In genomic region chrX:39174761-39175417, GRCh38 we compare ENCODE assay signal across 10 cellular contexts.
DNase-seq lines count a peak whose midpoint lies in the region; ATAC-seq, FAIRE-seq and TF ChIP-seq lines count a peak whose summit lies in the region.
"Had no signal": no experiment of that assay in that cellular context is flagged by ENCODE, and none has a peak within 500 bp of the region (broad histone marks: within the 10 kb centered on the region; RNA-seq: fewer than 3 reads in every experiment).

No MANE protein-coding gene starts in this region.

- no peak overlapping the region for H3K4me3 ChIP-seq in KMS-11 (IDR thresholded peaks at IDR 0.05; ENCODE audit: insufficient read depth, low read depth, low read length)
- H3K4me3 ChIP-seq: psoas muscle had no signal

- H3K4me2 ChIP-seq in KMS-11, result peak overlapping the region; percentile 90

- H4K20me1 ChIP-seq in KMS-11 (ENCODE audit: insufficient read depth), result no peaks in the 10 kb centered on the region

- peak in 31 of 34 experiments; percentile 19 to 68 (median 41) for DNase-seq in T-cell
- DNase-seq in stimulated activated CD4-positive, alpha-beta T cell treated with anti-CD3 and anti-CD28 coated beads, Interleukin-2, amount 100 ng/mL, for 24 hours, result peak; percentile 32 to 43
- DNase-seq in SKM-1 treated with dmso at 0.1 percent for 144 hours (lab: John Stamatoyannopoulos, UW; ENCODE audit: unreplicated experiment), result no peak
- DNase-seq: psoas muscle had no signal

- no peaks in the 10 kb centered on the region for H3K9me3 Mint-ChIP-seq in T-cell

- peak overlapping the region; percentile 79 for H2AFZ ChIP-seq in KMS-11 (ENCODE audit: low read depth)

- peak overlapping the region; percentile 89 for H3K27ac ChIP-seq in KMS-11
- H3K27ac ChIP-seq: psoas muscle had no signal

- H3K36me3 Mint-ChIP-seq in T-cell, result no peaks in the 10 kb centered on the region

- H3K36me3 ChIP-seq in KMS-11 (ENCODE audit: insufficient read depth), result no peaks in the 10 kb centered on the region

- H3K79me2 ChIP-seq in KMS-11 (ENCODE audit: insufficient read depth, low read depth), result no peaks in the 10 kb centered on the region

- TF ChIP-seq CTCF in KMS-11 (conservative IDR thresholded peaks at IDR 0.05; ENCODE audit: low read depth, low read length), result no peak

- peaks cover 20 to 32% (median 27%) of the 10 kb centered on the region in 3 donors for H3K4me1 Mint-ChIP-seq in T-cell

- H3K9ac ChIP-seq in KMS-11, result peak overlapping the region; percentile 71

- peak; percentile 93 for FAIRE-seq in colon (lab: Jason Lieb, UNC)
- FAIRE-seq: HTR-8/SVneo had no signal

- H3K27ac Mint-ChIP-seq in T-cell, result peak overlapping the region; percentile 89

- POLR2A ChIA-PET in T-cell (lab: Charles Lee), result no interaction called here

- no peaks in the 10 kb centered on the region for H3K27me3 Mint-ChIP-seq in T-cell

- peak; percentile 75 to 91 (median 80) for ATAC-seq in T-cell (replicated peaks in 1 of 4)
- ATAC-seq in GM19397 (IDR thresholded peaks at IDR 0.05; ENCODE audit: unreplicated experiment), result no peak
- no peak for ATAC-seq in GM19395 (IDR thresholded peaks at IDR 0.05; ENCODE audit: unreplicated experiment)
- ATAC-seq in GM19328 (IDR thresholded peaks at IDR 0.05; ENCODE audit: unreplicated experiment), result no peak

- H3K4me1 ChIP-seq in KMS-11 (ENCODE audit: low read depth, poor library complexity, severe bottlenecking), result peaks cover 71% of the 10 kb centered on the region
- H3K4me1 ChIP-seq: psoas muscle had no signal

- no peaks in the 10 kb centered on the region for H3K27me3 ChIP-seq in KMS-11 (ENCODE audit: insufficient read depth, low read depth)

- CTCF ChIA-PET in T-cell (lab: Charles Lee), result interaction anchor here in 1 of 2 donors (1.5 kb wide), 1 partner anchor 12 kb away, joined by 4 read pairs; no protein-coding TSS in a partner anchor

- H3K4me3 Mint-ChIP-seq in T-cell, result peak overlapping the region; percentile 53 to 67 (median 60)

Comparison
In these comparisons a context has a peak if more than half of its experiments do, and no peak if none do; other contexts are left out.
1. ATAC-seq: peak in T-cell (4 of 4); none in GM19397 (single experiment), GM19395 (single experiment) and GM19328 (single experiment).